In genomic region chr3:65013053-65013452, GRCh38 we compare ENCODE assay signal across 1 cellular context.
TF ChIP-seq lines count a peak whose summit lies in the region.

No MANE protein-coding gene starts in this region.

TF ChIP-seq in K562, 482 proteins besides CTCF, POLR2A, EP300 and RAD21 (continued from another document):
- TF ChIP-seq, protein P1, sequence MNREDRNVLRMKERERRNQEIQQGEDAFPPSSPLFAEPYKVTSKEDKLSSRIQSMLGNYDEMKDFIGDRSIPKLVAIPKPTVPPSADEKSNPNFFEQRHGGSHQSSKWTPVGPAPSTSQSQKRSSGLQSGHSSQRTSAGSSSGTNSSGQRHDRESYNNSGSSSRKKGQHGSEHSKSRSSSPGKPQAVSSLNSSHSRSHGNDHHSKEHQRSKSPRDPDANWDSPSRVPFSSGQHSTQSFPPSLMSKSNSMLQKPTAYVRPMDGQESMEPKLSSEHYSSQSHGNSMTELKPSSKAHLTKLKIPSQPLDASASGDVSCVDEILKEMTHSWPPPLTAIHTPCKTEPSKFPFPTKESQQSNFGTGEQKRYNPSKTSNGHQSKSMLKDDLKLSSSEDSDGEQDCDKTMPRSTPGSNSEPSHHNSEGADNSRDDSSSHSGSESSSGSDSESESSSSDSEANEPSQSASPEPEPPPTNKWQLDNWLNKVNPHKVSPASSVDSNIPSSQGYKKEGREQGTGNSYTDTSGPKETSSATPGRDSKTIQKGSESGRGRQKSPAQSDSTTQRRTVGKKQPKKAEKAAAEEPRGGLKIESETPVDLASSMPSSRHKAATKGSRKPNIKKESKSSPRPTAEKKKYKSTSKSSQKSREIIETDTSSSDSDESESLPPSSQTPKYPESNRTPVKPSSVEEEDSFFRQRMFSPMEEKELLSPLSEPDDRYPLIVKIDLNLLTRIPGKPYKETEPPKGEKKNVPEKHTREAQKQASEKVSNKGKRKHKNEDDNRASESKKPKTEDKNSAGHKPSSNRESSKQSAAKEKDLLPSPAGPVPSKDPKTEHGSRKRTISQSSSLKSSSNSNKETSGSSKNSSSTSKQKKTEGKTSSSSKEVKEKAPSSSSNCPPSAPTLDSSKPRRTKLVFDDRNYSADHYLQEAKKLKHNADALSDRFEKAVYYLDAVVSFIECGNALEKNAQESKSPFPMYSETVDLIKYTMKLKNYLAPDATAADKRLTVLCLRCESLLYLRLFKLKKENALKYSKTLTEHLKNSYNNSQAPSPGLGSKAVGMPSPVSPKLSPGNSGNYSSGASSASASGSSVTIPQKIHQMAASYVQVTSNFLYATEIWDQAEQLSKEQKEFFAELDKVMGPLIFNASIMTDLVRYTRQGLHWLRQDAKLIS (CRISPR knock-in tag; IDR thresholded peaks at IDR 0.05): no peak
- TF ChIP-seq CCAR2 (IDR thresholded peaks at IDR 0.05; ENCODE audit: low read depth, low read length) (no peak), NCOR1 (IDR thresholded peaks at IDR 0.05) (no peak), ZNF551 (CRISPR knock-in tag; IDR thresholded peaks at IDR 0.05) (no peak), C11orf30 (IDR thresholded peaks at IDR 0.05; ENCODE audit: low read depth) (no peak), DDX20 (tag; IDR thresholded peaks at IDR 0.05; ENCODE audit: low read depth) (no peak), PKNOX1 (IDR thresholded peaks at IDR 0.05) (peak; percentile 72), CBFA2T3 (IDR thresholded peaks at IDR 0.05) (peak; percentile 47; the same call in 1 of the 2 replicates), BACH1 (tag; IDR thresholded peaks at IDR 0.05) (no peak), ZNF224 (CRISPR knock-in tag; IDR thresholded peaks at IDR 0.05) (no peak), KHSRP (IDR thresholded peaks at IDR 0.05) (no peak), MEIS2 (IDR thresholded peaks at IDR 0.05; ENCODE audit: partially characterized antibody) (peak; percentile 14), ZNF311 (CRISPR knock-in tag; IDR thresholded peaks at IDR 0.05) (no peak), TAF7 (tag; IDR thresholded peaks at IDR 0.05) (no peak)
